8 cellular contexts compared by ENCODE assay signal in genomic region chr12:121536058-121536928, GRCh38. TPM values are rescaled to one million over a fixed set of nuclear protein-coding genes. Genes with fewer than 3 reads are reported as not detected.
DNase-seq lines count a peak whose midpoint lies in the region; ATAC-seq and TF ChIP-seq lines count a peak whose summit lies in the region.

No MANE protein-coding gene starts in this region.

- DNase-seq in D341Med (ENCODE audit: low spot score): peak; percentile 58
- DNase-seq in GM20000 (ENCODE audit: low spot score): peak; percentile 92
- peak; percentile 46 for DNase-seq in HPDE6-E6E7 (ENCODE audit: extremely low spot score)
- peak; percentile 38 for DNase-seq in activated T-helper 9 cell treated with anti-CD3 and anti-CD28 coated beads, Interleukin-2, amount 50 U/mL, for 16 hours (ENCODE audit: low read depth)
- peak; percentile 84 for DNase-seq in fibroblast of villous mesenchyme (ENCODE audit: low read depth)
- peak; percentile 77 for DNase-seq in nephron progenitor cell
- peak; percentile 82 for DNase-seq in thoracic aorta (ENCODE audit: low spot score)

- peak overlapping the region; percentile 41 to 73 for H3K27ac ChIP-seq in thoracic aorta

- peak overlapping the region; percentile 83 for H3K4me3 Mint-ChIP-seq in nephron progenitor cell

- H3K4me1 ChIP-seq in thoracic aorta (ENCODE audit: control insufficient read depth in 1 of 2, low read depth in 2 of 2): peaks cover 8 to 37% of the 10 kb centered on the region in 2 donors

- peak; percentile 69 for ATAC-seq in thoracic aorta (ENCODE audit: insufficient number of reproducible peaks, low FRiP score, low read depth)

- TF ChIP-seq CTCF in GM20000 (IDR thresholded peaks at IDR 0.05; ENCODE audit: extremely low read depth, missing control alignments): no peak
- TF ChIP-seq CTCF in fibroblast of villous mesenchyme (IDR thresholded peaks at IDR 0.05; ENCODE audit: insufficient read depth, low read depth, low read length): no peak
- no peak for TF ChIP-seq CTCF in nephron progenitor cell (IDR thresholded peaks at IDR 0.05)
- no peak for TF ChIP-seq CTCF in thoracic aorta (IDR thresholded peaks at IDR 0.05)

- no peaks in the 10 kb centered on the region for H3K36me3 ChIP-seq in thoracic aorta

- H3K27me3 Mint-ChIP-seq in nephron progenitor cell (ENCODE audit: low read depth, poor library complexity): peaks cover 9% of the 10 kb centered on the region

- H3K4me3 ChIP-seq in fibroblast of villous mesenchyme (ENCODE audit: low read depth, low read length) (peak overlapping the region; percentile 56), thoracic aorta (peak overlapping the region; percentile 79)

- peaks cover 33% of the 10 kb centered on the region for H3K36me3 Mint-ChIP-seq in nephron progenitor cell (ENCODE audit: low read depth)

- no peaks in the 10 kb centered on the region for H3K9me3 ChIP-seq in thoracic aorta

- no peaks in the 10 kb centered on the region for H3K9me3 Mint-ChIP-seq in nephron progenitor cell

- H3K4me1 Mint-ChIP-seq in nephron progenitor cell: peaks cover 63% of the 10 kb centered on the region

- H3K27ac Mint-ChIP-seq in nephron progenitor cell: peak overlapping the region; percentile 86

- no peaks in the 10 kb centered on the region for H3K27me3 ChIP-seq in thoracic aorta (replicated peaks; ENCODE audit: insufficient read depth)

TF ChIP-seq in PFSK-1, 5 proteins besides CTCF, POLR2A, EP300 and RAD21:
- peak; percentile 6; the same call in 1 of the 2 replicates for TF ChIP-seq SIN3A (IDR thresholded peaks at IDR 0.05; ENCODE audit: borderline replicate concordance, insufficient read depth, low read length)
- TF ChIP-seq TAF1 (IDR thresholded peaks at IDR 0.05; ENCODE audit: borderline replicate concordance, insufficient read depth, low read length): no peak
- TF ChIP-seq, protein P1, sequence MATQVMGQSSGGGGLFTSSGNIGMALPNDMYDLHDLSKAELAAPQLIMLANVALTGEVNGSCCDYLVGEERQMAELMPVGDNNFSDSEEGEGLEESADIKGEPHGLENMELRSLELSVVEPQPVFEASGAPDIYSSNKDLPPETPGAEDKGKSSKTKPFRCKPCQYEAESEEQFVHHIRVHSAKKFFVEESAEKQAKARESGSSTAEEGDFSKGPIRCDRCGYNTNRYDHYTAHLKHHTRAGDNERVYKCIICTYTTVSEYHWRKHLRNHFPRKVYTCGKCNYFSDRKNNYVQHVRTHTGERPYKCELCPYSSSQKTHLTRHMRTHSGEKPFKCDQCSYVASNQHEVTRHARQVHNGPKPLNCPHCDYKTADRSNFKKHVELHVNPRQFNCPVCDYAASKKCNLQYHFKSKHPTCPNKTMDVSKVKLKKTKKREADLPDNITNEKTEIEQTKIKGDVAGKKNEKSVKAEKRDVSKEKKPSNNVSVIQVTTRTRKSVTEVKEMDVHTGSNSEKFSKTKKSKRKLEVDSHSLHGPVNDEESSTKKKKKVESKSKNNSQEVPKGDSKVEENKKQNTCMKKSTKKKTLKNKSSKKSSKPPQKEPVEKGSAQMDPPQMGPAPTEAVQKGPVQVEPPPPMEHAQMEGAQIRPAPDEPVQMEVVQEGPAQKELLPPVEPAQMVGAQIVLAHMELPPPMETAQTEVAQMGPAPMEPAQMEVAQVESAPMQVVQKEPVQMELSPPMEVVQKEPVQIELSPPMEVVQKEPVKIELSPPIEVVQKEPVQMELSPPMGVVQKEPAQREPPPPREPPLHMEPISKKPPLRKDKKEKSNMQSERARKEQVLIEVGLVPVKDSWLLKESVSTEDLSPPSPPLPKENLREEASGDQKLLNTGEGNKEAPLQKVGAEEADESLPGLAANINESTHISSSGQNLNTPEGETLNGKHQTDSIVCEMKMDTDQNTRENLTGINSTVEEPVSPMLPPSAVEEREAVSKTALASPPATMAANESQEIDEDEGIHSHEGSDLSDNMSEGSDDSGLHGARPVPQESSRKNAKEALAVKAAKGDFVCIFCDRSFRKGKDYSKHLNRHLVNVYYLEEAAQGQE (IDR thresholded peaks at IDR 0.05; ENCODE audit: insufficient read depth in 1 of 2, low read depth in 2 of 2, low read length in 2 of 2): no peak
- no peak for TF ChIP-seq POLR2AphosphoS5 (IDR thresholded peaks at IDR 0.05; ENCODE audit: low read depth, low read length)
- peak; percentile 23 for TF ChIP-seq FOXP2 (optimal IDR thresholded peaks at IDR 0.05; ENCODE audit: borderline replicate concordance, extremely low read depth, extremely low read length, insufficient read depth)

RNA-seq across cellular contexts. Expression of gene KDM2B, which starts 44.5 kb away (rescaled TPM):
- polyA plus RNA-seq in PFSK-1 (2012; ENCODE audit: insufficient read length, low read depth): 50.1 TPM
- total RNA-seq in fibroblast of villous mesenchyme (28.1 and 34.1 TPM in 2 replicates), thoracic aorta (10 to 100 TPM; 15.0 to 22.5 TPM)

Comparison
In these comparisons a context has a peak if more than half of its experiments do, and no peak if none do; other contexts are left out.
1. Peak in every context shown above with its lines: DNase-seq, ATAC-seq, H3K4me3 ChIP-seq and H3K27ac ChIP-seq.
2. DNase-seq: peak in every context shown above with its lines; median percentile 92 in GM20000; 84 in fibroblast of villous mesenchyme; 82 in thoracic aorta; 77 in nephron progenitor cell; 58 in D341Med; 46 in HPDE6-E6E7; 38 in activated T-helper 9 cell treated with anti-CD3 and anti-CD28 coated beads, Interleukin-2, amount 50 U/mL, for 16 hours.